Comparison of ENCODE assay signal across 8 cellular contexts in genomic region chr18:37476182-37476581, GRCh38.
DNase-seq lines count a peak whose midpoint lies in the region; ATAC-seq and TF ChIP-seq lines count a peak whose summit lies in the region.

No MANE protein-coding gene starts in this region.

- WGBS in endodermal cell (ENCODE audit: insufficient coverage in 1 of 2, insufficient read length in 1 of 2), 2 experiments, result 37 to 49% methylated on average over 2 to 6 of the region's 6 CpGs

- H3K4me3 Mint-ChIP-seq in endodermal cell, result no peak overlapping the region

- TF ChIP-seq CTCF in GM13976 (IDR thresholded peaks at IDR 0.05; ENCODE audit: borderline replicate concordance, control extremely low read depth, extremely low read depth, insufficient read depth, missing control alignments), result peak; percentile 27
- peak; percentile 94 for TF ChIP-seq CTCF in endodermal cell (conservative IDR thresholded peaks at IDR 0.05)

- in situ Hi-C loops in GM13976 (cut with MboI; ENCODE audit: low sequenced_read_pairs, unreplicated experiment), result loop anchor here (25.0 kb wide), 1 partner anchor 539 kb away; no protein-coding TSS in a partner anchor

- H3K9me3 Mint-ChIP-seq in endodermal cell, result no peaks in the 10 kb centered on the region

- no peaks in the 10 kb centered on the region for H3K27me3 ChIP-seq in endodermal cell (ENCODE audit: control insufficient read depth, insufficient read depth, low read length, poor library complexity, severe bottlenecking)

- no peak overlapping the region for H3K27ac Mint-ChIP-seq in endodermal cell

- no peak overlapping the region for H3K9ac ChIP-seq in endodermal cell (ENCODE audit: extremely low read depth, low read length, poor library complexity, severe bottlenecking)

- no peaks in the 10 kb centered on the region for H3K9me3 ChIP-seq in endodermal cell (ENCODE audit: control insufficient read depth, low read length)

- no peaks in the 10 kb centered on the region for H3K36me3 ChIP-seq in endodermal cell (ENCODE audit: control insufficient read depth, insufficient read depth, low read length)

- no peak overlapping the region for H3K27ac ChIP-seq in endodermal cell (ENCODE audit: low read depth, low read length)

- peak; percentile 60 for DNase-seq in COLO668 (lab: John Stamatoyannopoulos, UW; ENCODE audit: unreplicated experiment)
- DNase-seq in GM13976 (ENCODE audit: low spot score), result peak; percentile 67
- DNase-seq in NCI-H1694 (lab: John Stamatoyannopoulos, UW), result peak; percentile 35
- peak; percentile 85 for DNase-seq in endodermal cell
- DNase-seq in retina, result peak; percentile 67

- no peaks in the 10 kb centered on the region for H3K27me3 Mint-ChIP-seq in endodermal cell (ENCODE audit: insufficient read depth)

- peaks cover 10% of the 10 kb centered on the region for H3K4me1 Mint-ChIP-seq in endodermal cell

- no peak overlapping the region for H3K4me3 ChIP-seq in endodermal cell (ENCODE audit: low read length)

- ATAC-seq in GM21786 (IDR thresholded peaks at IDR 0.05; ENCODE audit: unreplicated experiment) (no peak), GM21515 (IDR thresholded peaks at IDR 0.05; ENCODE audit: unreplicated experiment) (no peak), GM21423 (IDR thresholded peaks at IDR 0.05; ENCODE audit: unreplicated experiment) (no peak)

- H3K36me3 Mint-ChIP-seq in endodermal cell (ENCODE audit: low read depth), result no peaks in the 10 kb centered on the region

- no peaks in the 10 kb centered on the region for H3K4me1 ChIP-seq in endodermal cell (ENCODE audit: control insufficient read depth, insufficient read depth, low read length)

Comparison
In these comparisons a context has a peak if more than half of its experiments do, and no peak if none do; other contexts are left out.
1. DNase-seq: peak in every context shown above with its lines; median percentile 85 in endodermal cell; 67 in GM13976; 67 in retina; 60 in COLO668; 35 in NCI-H1694.